19 cellular contexts compared by ENCODE assay signal in the genomic region with DNA sequence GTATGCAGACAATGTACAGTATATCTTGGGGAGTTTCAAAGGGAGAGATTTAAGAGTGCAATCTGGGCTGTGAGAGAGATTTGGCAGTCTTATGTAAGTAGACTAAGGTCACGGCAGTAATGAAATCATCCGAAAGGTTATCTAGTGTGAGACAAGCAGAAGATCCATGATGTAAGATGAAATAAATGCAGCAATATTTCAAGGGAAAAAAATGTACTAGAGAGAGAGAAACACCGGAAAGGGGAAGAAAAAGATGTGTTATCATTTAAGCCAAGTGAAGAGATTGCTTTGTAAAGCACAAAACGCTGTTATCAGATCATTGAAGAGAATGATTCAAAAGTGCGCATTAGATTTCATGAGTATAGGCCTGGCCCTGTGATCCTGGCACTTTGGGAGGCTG.
DNase-seq lines count a peak whose midpoint lies in the region; ATAC-seq and TF ChIP-seq lines count a peak whose summit lies in the region.
"Had no signal": no experiment of that assay in that cellular context is flagged by ENCODE, and none has a peak within 500 bp of the region (broad histone marks: within the 10 kb centered on the region; RNA-seq: fewer than 3 reads in every experiment).

No MANE protein-coding gene starts in this region.

- H3K27me3 Mint-ChIP-seq in stimulated activated naive B cell treated with anti-CD40 and anti-IgM and Interleukin-4, amounts not matched to agents 10 μg/mL and 1 μg/mL and 100 μg/mL, for 72 hours, result no peaks in the 10 kb centered on the region
- H3K27me3 Mint-ChIP-seq: CD4-positive, alpha-beta T cell; IgD-negative memory B cell had no signal

- H3K36me3 ChIP-seq in BLaER1, result no peaks in the 10 kb centered on the region
- H3K36me3 ChIP-seq in brain microvascular endothelial cell (replicated peaks), result no peaks in the 10 kb centered on the region
- H3K36me3 ChIP-seq: SJCRH30 had no signal

- H3K4me1 ChIP-seq in BLaER1, result peaks cover 19% of the 10 kb centered on the region

- no peak overlapping the region for H3K27ac Mint-ChIP-seq in stimulated activated naive B cell treated with anti-CD40 and anti-IgM and Interleukin-4, amounts not matched to agents 10 μg/mL and 1 μg/mL and 100 μg/mL, for 72 hours
- H3K27ac Mint-ChIP-seq: CD4-positive, alpha-beta T cell; IgD-negative memory B cell had no signal

- no peaks in the 10 kb centered on the region for H4K20me1 ChIP-seq in BLaER1

- peaks cover 3% of the 10 kb centered on the region; the same call in 1 of the 2 replicates for H3K9me3 ChIP-seq in BLaER1
- H3K9me3 ChIP-seq: SJCRH30 had no signal

- DNase-seq in NCI-H226 (peak; percentile 82), brain microvascular endothelial cell (peak; percentile 2), left kidney (ENCODE audit: low read depth, low spot score) (peak; percentile 20)
- no peak for DNase-seq in stimulated activated naive B cell treated with anti-CD40 and anti-IgM and Interleukin-4, amounts not matched to agents 10 μg/mL and 1 μg/mL and 100 μg/mL, for 72 hours
- DNase-seq: CD4-positive, alpha-beta T cell; COR-L47; DMS79; H7; NCI-H1048; NCI-H1436; NCI-H187 treated with DMSO at 0.1 percent for 48 hours; NCI-H2107; NCI-H69 had no signal

- in situ Hi-C loops in brain microvascular endothelial cell (cut with HindIII; ENCODE audit: low pct_ligation_motif_present, low sequenced_read_pairs), result no loop called here

- H3K4me3 ChIP-seq in BLaER1, result no peak overlapping the region
- H3K4me3 ChIP-seq in brain microvascular endothelial cell (ENCODE audit: low read depth, low read length), result no peak overlapping the region
- H3K4me3 ChIP-seq: SJCRH30 had no signal

- ATAC-seq in stimulated activated naive B cell treated with anti-CD40 and anti-IgM and Interleukin-4, amounts not matched to agents 10 μg/mL and 1 μg/mL and 100 μg/mL, for 72 hours (replicated peaks), result no peak
- ATAC-seq in GM21576 (IDR thresholded peaks at IDR 0.05; ENCODE audit: unreplicated experiment) (no peak), GM19023 (IDR thresholded peaks at IDR 0.05; ENCODE audit: unreplicated experiment) (no peak)
- ATAC-seq: Panc1 had no signal

- H3K4me1 Mint-ChIP-seq in stimulated activated naive B cell treated with anti-CD40 and anti-IgM and Interleukin-4, amounts not matched to agents 10 μg/mL and 1 μg/mL and 100 μg/mL, for 72 hours, result no peaks in the 10 kb centered on the region
- H3K4me1 Mint-ChIP-seq: IgD-negative memory B cell had no signal

- H3K9ac ChIP-seq in BLaER1, result no peak overlapping the region

- H3K4me2 ChIP-seq in BLaER1, result peak overlapping the region; percentile 69; the same call in 1 of the 2 replicates

- H3K27me3 ChIP-seq in BLaER1 (no peaks in the 10 kb centered on the region), brain microvascular endothelial cell (replicated peaks) (no peaks in the 10 kb centered on the region)
- H3K27me3 ChIP-seq: SJCRH30 had no signal

- H3K27ac ChIP-seq in BLaER1 (no peak overlapping the region), brain microvascular endothelial cell (no peak overlapping the region)
- H3K27ac ChIP-seq: SJCRH30 had no signal

- no peak for TF ChIP-seq CTCF in brain microvascular endothelial cell (IDR thresholded peaks at IDR 0.05; ENCODE audit: low read depth, low read length, missing control alignments)

- H3K4me3 Mint-ChIP-seq in stimulated activated naive B cell treated with anti-CD40 and anti-IgM and Interleukin-4, amounts not matched to agents 10 μg/mL and 1 μg/mL and 100 μg/mL, for 72 hours, result no peak overlapping the region
- H3K4me3 Mint-ChIP-seq: CD4-positive, alpha-beta T cell; IgD-negative memory B cell had no signal

- H3K36me3 Mint-ChIP-seq in stimulated activated naive B cell treated with anti-CD40 and anti-IgM and Interleukin-4, amounts not matched to agents 10 μg/mL and 1 μg/mL and 100 μg/mL, for 72 hours, result no peaks in the 10 kb centered on the region
- H3K36me3 Mint-ChIP-seq: IgD-negative memory B cell had no signal

- H3K9me3 Mint-ChIP-seq in stimulated activated naive B cell treated with anti-CD40 and anti-IgM and Interleukin-4, amounts not matched to agents 10 μg/mL and 1 μg/mL and 100 μg/mL, for 72 hours, result no peaks in the 10 kb centered on the region
- H3K9me3 Mint-ChIP-seq: CD4-positive, alpha-beta T cell; IgD-negative memory B cell had no signal
